ENCODE assay signal across 25 cellular contexts in genomic region chr13:96216543-96216942, GRCh38.
"Had no signal": no experiment of that assay in that cellular context is flagged by ENCODE, and none has a peak within 500 bp of the region (broad histone marks: within the 10 kb centered on the region; RNA-seq: fewer than 3 reads in every experiment).

No MANE protein-coding gene starts in this region.

- H3K9me3 ChIP-seq: ascending aorta, body of pancreas had no signal

- H3K36me3 ChIP-seq: ascending aorta had no signal

- H3K27ac ChIP-seq: ascending aorta, body of pancreas had no signal

- H3K4me1 ChIP-seq: ascending aorta, body of pancreas had no signal

- H3K4me3 Mint-ChIP-seq: activated CD8-positive, alpha-beta T cell treated with anti-CD3 and anti-CD28 coated beads, Interleukin-2, amount 10 ng/mL, durations not matched to agents 7 days and 5 days; activated naive CD8-positive, alpha-beta T cell treated with anti-CD3 and anti-CD28 coated beads, Interleukin-2, amount 50 U/mL, for 24 hours; activated T-helper 1 cell treated with anti-CD3 and anti-CD28 coated beads, Interleukin-12 subunit alpha, Interleukin-12 subunit beta, Interleukin-2, Interleukin-4 antibody, amounts not matched to agents 30 ng/mL and 10 ng/mL and 1 ng/mL, durations not matched to agents 14 hours and 24 hours and 36 hours; central memory CD8-positive, alpha-beta T cell; T-cell had no signal

- H3K27me3 Mint-ChIP-seq: activated naive CD8-positive, alpha-beta T cell treated with anti-CD3 and anti-CD28 coated beads, Interleukin-2, amount 50 U/mL, for 24 hours; central memory CD8-positive, alpha-beta T cell; T-cell had no signal

- H3K4me1 Mint-ChIP-seq: activated naive CD8-positive, alpha-beta T cell treated with anti-CD3 and anti-CD28 coated beads, Interleukin-2, amount 50 U/mL, for 24 hours; central memory CD8-positive, alpha-beta T cell; T-cell had no signal

- H3K27me3 ChIP-seq: ascending aorta, body of pancreas had no signal

- H3K4me3 ChIP-seq: ascending aorta, body of pancreas had no signal

- DNase-seq: activated CD4-positive, alpha-beta T cell treated with anti-CD3 and anti-CD28 coated beads for 48 hours; activated CD4-positive, alpha-beta T cell treated with anti-CD3 and anti-CD28 coated beads, Interleukin-2, amount 50 U/mL, for 4 hours; activated CD4-positive, CD25-positive, alpha-beta regulatory T cell treated with anti-CD3 and anti-CD28 coated beads, Interleukin-2, amount 50 U/mL, for 72 hours; activated CD8-positive, alpha-beta memory T cell treated with anti-CD3 and anti-CD28 coated beads, Interleukin-2, amount 50 U/mL, for 48 hours; activated CD8-positive, alpha-beta T cell treated with anti-CD3 and anti-CD28 coated beads, Interleukin-2, amount 10 ng/mL, durations not matched to agents 7 days and 5 days; activated effector memory CD4-positive, alpha-beta T cell treated with Interleukin-2 at 50 U/mL for 16 hours; activated naive CD4-positive, alpha-beta T cell; activated naive CD8-positive, alpha-beta T cell treated with anti-CD3 and anti-CD28 coated beads, Interleukin-2, amount 50 U/mL, for 24 hours; activated T-cell treated with anti-CD3 and anti-CD28 coated beads, Interleukin-2, amount 50 U/mL, for 1 hour; amniotic stem cell; body of pancreas; Kasumi-1; NCI-H1048; NCI-H146; NCI-H187 treated with DMSO at 0.1 percent for 48 hours; NCI-H345; NCI-H510A; NCI-H526 treated with DMSO at 0.1 percent for 48 hours; NCI-H82; SIG-M5; T-cell had no signal

- ATAC-seq: activated CD8-positive, alpha-beta T cell treated with anti-CD3 and anti-CD28 coated beads, Interleukin-2, amount 10 ng/mL, durations not matched to agents 7 days and 5 days; activated naive CD4-positive, alpha-beta T cell treated with anti-CD3 and anti-CD28 coated beads, Interleukin-2, amount 50 U/mL, for 72 hours; activated naive CD8-positive, alpha-beta T cell treated with anti-CD3 and anti-CD28 coated beads, Interleukin-2, amount 50 U/mL, for 24 hours; body of pancreas; T-cell had no signal

- H3K36me3 Mint-ChIP-seq: activated naive CD4-positive, alpha-beta T cell treated with anti-CD3 and anti-CD28 coated beads, Interleukin-2, amount 50 U/mL, for 72 hours; T-cell had no signal

- H3K27ac Mint-ChIP-seq: activated CD8-positive, alpha-beta T cell treated with anti-CD3 and anti-CD28 coated beads, Interleukin-2, amount 10 ng/mL, durations not matched to agents 7 days and 5 days; activated naive CD4-positive, alpha-beta T cell treated with anti-CD3 and anti-CD28 coated beads, Interleukin-2, amount 50 U/mL, for 72 hours; activated naive CD8-positive, alpha-beta T cell treated with anti-CD3 and anti-CD28 coated beads, Interleukin-2, amount 50 U/mL, for 24 hours; activated T-helper 1 cell treated with anti-CD3 and anti-CD28 coated beads, Interleukin-12 subunit alpha, Interleukin-12 subunit beta, Interleukin-2, Interleukin-4 antibody, amounts not matched to agents 30 ng/mL and 10 ng/mL and 1 ng/mL, durations not matched to agents 14 hours and 24 hours and 36 hours; T-cell had no signal
